35 cellular contexts compared by ENCODE assay signal in genomic region chr13:28513745-28514144, GRCh38. TPM values are rescaled to one million over a fixed set of nuclear protein-coding genes. Genes with fewer than 3 reads are reported as not detected.
"Had no signal": no experiment of that assay in that cellular context is flagged by ENCODE, and none has a peak within 500 bp of the region (broad histone marks: within the 10 kb centered on the region; RNA-seq: fewer than 3 reads in every experiment).

No MANE protein-coding gene starts in this region.

- H3K27me3 ChIP-seq: ascending aorta, cardiac muscle cell had no signal

- H3K9me3 Mint-ChIP-seq: activated B cell treated with CpG ODN at 0.5 μM for 24 hours; activated CD4-positive, alpha-beta memory T cell treated with anti-CD3 and anti-CD28 coated beads for 36 hours; activated CD8-positive, alpha-beta T cell treated with anti-CD3 and anti-CD28 coated beads for 36 hours; activated naive CD4-positive, alpha-beta T cell treated with anti-CD3 and anti-CD28 coated beads, Interleukin-2, amount 10 ng/mL, durations not matched to agents 7 days and 5 days; activated naive CD4-positive, alpha-beta T cell treated with anti-CD3 and anti-CD28 coated beads, Interleukin-2, amount 50 U/mL, for 24 hours; activated naive CD8-positive, alpha-beta T cell treated with anti-CD3 and anti-CD28 coated beads, Interleukin-2, amount 10 ng/mL, durations not matched to agents 7 days and 5 days; activated naive CD8-positive, alpha-beta T cell treated with anti-CD3 and anti-CD28 coated beads, Interleukin-2, amount 50 U/mL, for 24 hours; activated T-cell treated with anti-CD3 and anti-CD28 coated beads, Interleukin-2, amount 50 U/mL, for 4 hours; activated T-helper 2 cell treated with anti-CD3 and anti-CD28 coated beads, Interferon-gamma antibody, Interleukin-2, Interleukin-4, amounts not matched to agents 10 μg/mL and 5 μg/mL and 100 μg/mL, durations not matched to agents 14 hours and 24 hours and 36 hours; central memory CD8-positive, alpha-beta T cell; T-helper 1 cell treated with Interleukin-12 subunit alpha and Interleukin-12 subunit beta and Interleukin-4 antibody, amounts not matched to agents 30 μg/mL and 1 μg/mL, for 36 hours; T-helper 2 cell treated with Interferon-gamma antibody and Interleukin-4, amounts not matched to agents 5 μg/mL and 100 μg/mL, for 36 hours had no signal

- DNase-seq: activated B cell treated with CpG ODN at 0.5 μM for 24 hours; activated CD4-positive, alpha-beta memory T cell treated with anti-CD3 and anti-CD28 coated beads for 36 hours; activated CD4-positive, alpha-beta T cell treated with anti-CD3 and anti-CD28 coated beads for 48 hours; activated CD4-positive, alpha-beta T cell treated with anti-CD3 and anti-CD28 coated beads, Interleukin-2, amount 50 U/mL, for 1 hour; activated CD4-positive, alpha-beta T cell treated with anti-CD3 and anti-CD28 coated beads, Interleukin-2, amount 50 U/mL, for 4 hours; activated CD4-positive, CD25-positive, alpha-beta regulatory T cell treated with anti-CD3 and anti-CD28 coated beads, Interleukin-2, amount 50 U/mL, for 72 hours; activated CD8-positive, alpha-beta memory T cell treated with anti-CD3 and anti-CD28 coated beads, Interleukin-2, amount 50 U/mL, for 4 hours; activated CD8-positive, alpha-beta T cell treated with anti-CD3 and anti-CD28 coated beads for 36 hours; activated effector memory CD4-positive, alpha-beta T cell treated with Interleukin-2 at 50 U/mL for 16 hours; activated gamma-delta T cell; activated naive CD4-positive, alpha-beta T cell treated with anti-CD3 and anti-CD28 coated beads, Interleukin-2, amount 10 ng/mL, durations not matched to agents 7 days and 5 days; activated naive CD4-positive, alpha-beta T cell treated with Interleukin-2 at 50 U/mL for 16 hours; activated naive CD8-positive, alpha-beta T cell treated with anti-CD3 and anti-CD28 coated beads, Interleukin-2, amount 10 ng/mL, durations not matched to agents 7 days and 5 days; activated naive CD8-positive, alpha-beta T cell treated with anti-CD3 and anti-CD28 coated beads, Interleukin-2, amount 50 U/mL, for 24 hours; activated T-cell treated with anti-CD3 and anti-CD28 coated beads for 4 hours; activated T-cell treated with anti-CD3 and anti-CD28 coated beads, Interleukin-2, amount 50 U/mL, for 1 hour; activated T-cell treated with anti-CD3 and anti-CD28 coated beads, Interleukin-2, amount 50 U/mL, for 4 hours; amygdala; anterior cingulate cortex; caudate nucleus; cerebellar nuclear complex; T-helper 1 cell; T-helper 2 cell; T-helper 9 cell had no signal

- H3K4me1 ChIP-seq: ascending aorta had no signal

- H3K4me3 ChIP-seq: ascending aorta, cardiac muscle cell had no signal

- H3K36me3 Mint-ChIP-seq: activated CD4-positive, alpha-beta memory T cell treated with anti-CD3 and anti-CD28 coated beads for 36 hours; activated naive CD4-positive, alpha-beta T cell treated with anti-CD3 and anti-CD28 coated beads, Interleukin-2, amount 10 ng/mL, durations not matched to agents 7 days and 5 days; activated naive CD4-positive, alpha-beta T cell treated with anti-CD3 and anti-CD28 coated beads, Interleukin-2, amount 50 U/mL, for 24 hours; activated naive CD8-positive, alpha-beta T cell; activated naive CD8-positive, alpha-beta T cell treated with anti-CD3 and anti-CD28 coated beads, Interleukin-2, amount 10 ng/mL, durations not matched to agents 7 days and 5 days; brain had no signal

- H3K27ac Mint-ChIP-seq: activated B cell treated with CpG ODN at 0.5 μM for 24 hours; activated CD4-positive, alpha-beta memory T cell treated with anti-CD3 and anti-CD28 coated beads for 36 hours; activated CD8-positive, alpha-beta T cell treated with anti-CD3 and anti-CD28 coated beads for 36 hours; activated naive CD4-positive, alpha-beta T cell treated with anti-CD3 and anti-CD28 coated beads, Interleukin-2, amount 10 ng/mL, durations not matched to agents 7 days and 5 days; activated naive CD4-positive, alpha-beta T cell treated with anti-CD3 and anti-CD28 coated beads, Interleukin-2, amount 50 U/mL, for 24 hours; activated naive CD8-positive, alpha-beta T cell; activated naive CD8-positive, alpha-beta T cell treated with anti-CD3 and anti-CD28 coated beads, Interleukin-2, amount 10 ng/mL, durations not matched to agents 7 days and 5 days; activated naive CD8-positive, alpha-beta T cell treated with anti-CD3 and anti-CD28 coated beads, Interleukin-2, amount 50 U/mL, for 24 hours; activated T-helper 2 cell treated with anti-CD3 and anti-CD28 coated beads, Interferon-gamma antibody, Interleukin-2, Interleukin-4, amounts not matched to agents 10 μg/mL and 5 μg/mL and 100 μg/mL, durations not matched to agents 14 hours and 24 hours and 36 hours; brain; T-helper 1 cell treated with Interleukin-12 subunit alpha and Interleukin-12 subunit beta and Interleukin-4 antibody, amounts not matched to agents 30 μg/mL and 1 μg/mL, for 36 hours; T-helper 2 cell treated with Interferon-gamma antibody and Interleukin-4, amounts not matched to agents 5 μg/mL and 100 μg/mL, for 36 hours had no signal

- H3K4me1 Mint-ChIP-seq: activated B cell treated with CpG ODN at 0.5 μM for 24 hours; activated naive CD4-positive, alpha-beta T cell treated with anti-CD3 and anti-CD28 coated beads, Interleukin-2, amount 10 ng/mL, durations not matched to agents 7 days and 5 days; activated naive CD4-positive, alpha-beta T cell treated with anti-CD3 and anti-CD28 coated beads, Interleukin-2, amount 50 U/mL, for 24 hours; activated naive CD8-positive, alpha-beta T cell treated with anti-CD3 and anti-CD28 coated beads, Interleukin-2, amount 10 ng/mL, durations not matched to agents 7 days and 5 days; activated naive CD8-positive, alpha-beta T cell treated with anti-CD3 and anti-CD28 coated beads, Interleukin-2, amount 50 U/mL, for 24 hours; brain; central memory CD8-positive, alpha-beta T cell had no signal

- H3K4me3 Mint-ChIP-seq: activated B cell treated with CpG ODN at 0.5 μM for 24 hours; activated CD4-positive, alpha-beta memory T cell treated with anti-CD3 and anti-CD28 coated beads for 36 hours; activated CD8-positive, alpha-beta T cell treated with anti-CD3 and anti-CD28 coated beads for 36 hours; activated naive CD4-positive, alpha-beta T cell treated with anti-CD3 and anti-CD28 coated beads, Interleukin-2, amount 10 ng/mL, durations not matched to agents 7 days and 5 days; activated naive CD4-positive, alpha-beta T cell treated with anti-CD3 and anti-CD28 coated beads, Interleukin-2, amount 50 U/mL, for 24 hours; activated naive CD8-positive, alpha-beta T cell; activated naive CD8-positive, alpha-beta T cell treated with anti-CD3 and anti-CD28 coated beads, Interleukin-2, amount 10 ng/mL, durations not matched to agents 7 days and 5 days; activated naive CD8-positive, alpha-beta T cell treated with anti-CD3 and anti-CD28 coated beads, Interleukin-2, amount 50 U/mL, for 24 hours; activated T-cell treated with anti-CD3 and anti-CD28 coated beads, Interleukin-2, amount 50 U/mL, for 4 hours; brain; central memory CD8-positive, alpha-beta T cell; T-helper 1 cell treated with Interleukin-12 subunit alpha and Interleukin-12 subunit beta and Interleukin-4 antibody, amounts not matched to agents 30 μg/mL and 1 μg/mL, for 36 hours; T-helper 2 cell treated with Interferon-gamma antibody and Interleukin-4, amounts not matched to agents 5 μg/mL and 100 μg/mL, for 36 hours had no signal

- H3K27ac ChIP-seq: ascending aorta, cardiac muscle cell, VCaP had no signal

- H3K36me3 ChIP-seq: ascending aorta, cardiac muscle cell had no signal

- ATAC-seq: activated CD8-positive, alpha-beta T cell treated with anti-CD3 and anti-CD28 coated beads for 36 hours; activated naive CD8-positive, alpha-beta T cell treated with anti-CD3 and anti-CD28 coated beads, Interleukin-2, amount 50 U/mL, for 24 hours; activated T-cell treated with anti-CD3 and anti-CD28 coated beads, Interleukin-2, amount 50 U/mL, for 4 hours had no signal

RNA-seq across cellular contexts. Expression of gene FLT1, which starts 18.8 kb away (rescaled TPM):
- total RNA-seq: bronchial epithelial cell had no signal
